ENCODE assay signal across 25 cellular contexts in the genomic region with DNA sequence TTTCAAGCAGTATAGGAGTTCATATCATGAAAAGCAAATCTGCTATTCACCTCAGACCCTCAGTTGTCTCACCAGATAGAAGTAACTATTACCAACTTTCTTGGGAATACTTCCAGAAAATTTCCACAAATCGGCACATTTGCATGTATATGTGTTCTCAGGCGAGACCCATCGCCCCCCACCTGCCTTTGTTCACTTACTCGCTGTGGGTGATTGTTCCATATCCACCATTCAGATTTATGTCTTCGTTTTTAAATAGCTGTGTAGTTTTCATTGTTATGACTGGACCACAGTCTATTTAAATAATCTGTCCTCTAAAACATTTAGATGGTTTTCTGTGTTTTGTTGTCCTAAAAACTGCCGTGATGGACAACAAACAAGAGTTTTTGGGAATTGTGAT. TPM values are rescaled to one million over a fixed set of nuclear protein-coding genes. Genes with fewer than 3 reads are reported as not detected.
"Had no signal": no experiment of that assay in that cellular context is flagged by ENCODE, and none has a peak within 500 bp of the region (broad histone marks: within the 10 kb centered on the region; RNA-seq: fewer than 3 reads in every experiment).

No MANE protein-coding gene starts in this region.

- ATAC-seq: K562, SK-N-SH treated with all-trans-retinoic acid at 6 μM for 48 hours had no signal

- H3K4me1 Mint-ChIP-seq: IgD-negative memory B cell had no signal

- H3K9me3 ChIP-seq: SJCRH30 had no signal

- H3K4me3 ChIP-seq: K562, SJCRH30 had no signal

- DNase-seq: Kasumi-1, MM.1S, NCI-H1092 treated with DMSO at 0.1 percent for 48 hours, NCI-H1436, NCI-H187, NCI-H2029, NCI-H2081 treated with DMSO at 0.1 percent for 48 hours, NCI-H2171, NCI-H226, NCI-H446, NCI-H510A, NCI-H524 treated with DMSO at 0.1 percent for 48 hours, NCI-H69, NCI-H774, RPMI8226, SHP77 treated with DMSO at 0.1 percent for 48 hours, SJCRH30 had no signal

- H3K36me3 Mint-ChIP-seq: IgD-negative memory B cell had no signal

- FAIRE-seq: HTR-8/SVneo, K562, RCC 7860 had no signal

- H3K27ac Mint-ChIP-seq: IgD-negative memory B cell had no signal

- H3K36me3 ChIP-seq: SJCRH30 had no signal

- H3K4me3 Mint-ChIP-seq: IgD-negative memory B cell had no signal

- H3K9me3 Mint-ChIP-seq: IgD-negative memory B cell had no signal

- H3K27ac ChIP-seq: HL-60, KMS-11, SJCRH30 had no signal

RNA-seq across cellular contexts. Expression of a gene that starts 3.3 kb away (rescaled TPM):
- total RNA-seq: K562 had no signal
- polyA plus RNA-seq: IgD-negative memory B cell, K562 had no signal

RNA-seq across cellular contexts. Expression of a gene that starts 10.2 kb away (rescaled TPM):
- total RNA-seq: K562, M059J, SJCRH30 had no signal
- polyA plus RNA-seq: IgD-negative memory B cell, K562 had no signal

RNA-seq across cellular contexts. Expression of a gene that starts 22.6 kb away (rescaled TPM):
- total RNA-seq: M059J had no signal
- polyA plus RNA-seq: IgD-negative memory B cell had no signal
